ENCODE assay signal across 1 cellular context in the genomic region with DNA sequence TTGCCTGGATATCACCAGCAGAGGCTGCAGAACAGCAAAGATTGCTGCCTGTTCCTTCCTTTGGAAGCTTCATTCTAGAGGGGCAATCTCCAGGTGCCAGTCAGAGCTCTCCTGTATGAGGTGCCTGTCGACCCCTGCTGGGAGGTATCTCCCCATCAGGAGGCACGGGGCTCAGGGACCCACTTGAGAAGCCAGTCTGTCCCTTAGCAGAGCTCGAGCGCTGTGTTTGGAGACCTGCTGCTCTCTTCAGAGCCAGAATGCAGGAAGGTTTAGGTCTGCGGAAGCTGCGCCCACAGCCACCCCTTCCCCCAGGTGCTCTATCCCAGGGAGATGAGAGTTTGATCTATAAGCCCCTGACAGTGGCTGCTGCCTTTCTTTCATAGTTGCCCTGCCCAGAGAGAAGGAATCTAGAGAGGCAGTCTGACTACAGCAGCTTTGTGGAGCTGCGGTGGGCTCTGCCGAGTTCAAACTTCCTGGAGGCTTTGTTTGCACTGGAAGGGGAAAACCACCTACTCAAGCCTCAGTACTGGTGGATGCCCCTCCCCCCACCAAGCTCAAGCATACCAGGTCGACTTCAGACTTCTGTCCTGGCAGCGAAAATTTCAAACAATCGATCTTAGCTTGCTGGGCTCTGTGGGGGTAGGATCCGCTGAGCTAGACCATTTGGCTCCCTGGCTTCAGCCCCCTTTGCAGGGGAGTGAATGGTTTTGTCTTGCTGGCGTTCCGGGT.
TF ChIP-seq lines count a peak whose summit lies in the region.

No MANE protein-coding gene starts in this region.

TF ChIP-seq in HepG2, 621 proteins besides CTCF, POLR2A, EP300 and RAD21:
- TF ChIP-seq, protein P1, sequence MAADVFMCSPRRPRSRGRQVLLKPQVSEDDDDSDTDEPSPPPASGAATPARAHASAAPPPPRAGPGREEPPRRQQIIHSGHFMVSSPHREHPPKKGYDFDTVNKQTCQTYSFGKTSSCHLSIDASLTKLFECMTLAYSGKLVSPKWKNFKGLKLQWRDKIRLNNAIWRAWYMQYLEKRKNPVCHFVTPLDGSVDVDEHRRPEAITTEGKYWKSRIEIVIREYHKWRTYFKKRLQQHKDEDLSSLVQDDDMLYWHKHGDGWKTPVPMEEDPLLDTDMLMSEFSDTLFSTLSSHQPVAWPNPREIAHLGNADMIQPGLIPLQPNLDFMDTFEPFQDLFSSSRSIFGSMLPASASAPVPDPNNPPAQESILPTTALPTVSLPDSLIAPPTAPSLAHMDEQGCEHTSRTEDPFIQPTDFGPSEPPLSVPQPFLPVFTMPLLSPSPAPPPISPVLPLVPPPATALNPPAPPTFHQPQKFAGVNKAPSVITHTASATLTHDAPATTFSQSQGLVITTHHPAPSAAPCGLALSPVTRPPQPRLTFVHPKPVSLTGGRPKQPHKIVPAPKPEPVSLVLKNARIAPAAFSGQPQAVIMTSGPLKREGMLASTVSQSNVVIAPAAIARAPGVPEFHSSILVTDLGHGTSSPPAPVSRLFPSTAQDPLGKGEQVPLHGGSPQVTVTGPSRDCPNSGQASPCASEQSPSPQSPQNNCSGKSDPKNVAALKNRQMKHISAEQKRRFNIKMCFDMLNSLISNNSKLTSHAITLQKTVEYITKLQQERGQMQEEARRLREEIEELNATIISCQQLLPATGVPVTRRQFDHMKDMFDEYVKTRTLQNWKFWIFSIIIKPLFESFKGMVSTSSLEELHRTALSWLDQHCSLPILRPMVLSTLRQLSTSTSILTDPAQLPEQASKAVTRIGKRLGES (CRISPR knock-in tag; IDR thresholded peaks at IDR 0.05; ENCODE audit: borderline replicate concordance), result no peak
- TF ChIP-seq SP140L (CRISPR knock-in tag; IDR thresholded peaks at IDR 0.05; ENCODE audit: borderline replicate concordance), result no peak
- no peak for TF ChIP-seq POLR2AphosphoS2 (IDR thresholded peaks at IDR 0.05; ENCODE audit: low read depth, low read length)
- TF ChIP-seq, protein P2, sequence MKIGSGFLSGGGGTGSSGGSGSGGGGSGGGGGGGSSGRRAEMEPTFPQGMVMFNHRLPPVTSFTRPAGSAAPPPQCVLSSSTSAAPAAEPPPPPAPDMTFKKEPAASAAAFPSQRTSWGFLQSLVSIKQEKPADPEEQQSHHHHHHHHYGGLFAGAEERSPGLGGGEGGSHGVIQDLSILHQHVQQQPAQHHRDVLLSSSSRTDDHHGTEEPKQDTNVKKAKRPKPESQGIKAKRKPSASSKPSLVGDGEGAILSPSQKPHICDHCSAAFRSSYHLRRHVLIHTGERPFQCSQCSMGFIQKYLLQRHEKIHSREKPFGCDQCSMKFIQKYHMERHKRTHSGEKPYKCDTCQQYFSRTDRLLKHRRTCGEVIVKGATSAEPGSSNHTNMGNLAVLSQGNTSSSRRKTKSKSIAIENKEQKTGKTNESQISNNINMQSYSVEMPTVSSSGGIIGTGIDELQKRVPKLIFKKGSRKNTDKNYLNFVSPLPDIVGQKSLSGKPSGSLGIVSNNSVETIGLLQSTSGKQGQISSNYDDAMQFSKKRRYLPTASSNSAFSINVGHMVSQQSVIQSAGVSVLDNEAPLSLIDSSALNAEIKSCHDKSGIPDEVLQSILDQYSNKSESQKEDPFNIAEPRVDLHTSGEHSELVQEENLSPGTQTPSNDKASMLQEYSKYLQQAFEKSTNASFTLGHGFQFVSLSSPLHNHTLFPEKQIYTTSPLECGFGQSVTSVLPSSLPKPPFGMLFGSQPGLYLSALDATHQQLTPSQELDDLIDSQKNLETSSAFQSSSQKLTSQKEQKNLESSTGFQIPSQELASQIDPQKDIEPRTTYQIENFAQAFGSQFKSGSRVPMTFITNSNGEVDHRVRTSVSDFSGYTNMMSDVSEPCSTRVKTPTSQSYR (CRISPR knock-in tag; IDR thresholded peaks at IDR 0.05; ENCODE audit: borderline replicate concordance), result peak; percentile 58; the same call in 1 of the 2 replicates
- TF ChIP-seq, protein P3, sequence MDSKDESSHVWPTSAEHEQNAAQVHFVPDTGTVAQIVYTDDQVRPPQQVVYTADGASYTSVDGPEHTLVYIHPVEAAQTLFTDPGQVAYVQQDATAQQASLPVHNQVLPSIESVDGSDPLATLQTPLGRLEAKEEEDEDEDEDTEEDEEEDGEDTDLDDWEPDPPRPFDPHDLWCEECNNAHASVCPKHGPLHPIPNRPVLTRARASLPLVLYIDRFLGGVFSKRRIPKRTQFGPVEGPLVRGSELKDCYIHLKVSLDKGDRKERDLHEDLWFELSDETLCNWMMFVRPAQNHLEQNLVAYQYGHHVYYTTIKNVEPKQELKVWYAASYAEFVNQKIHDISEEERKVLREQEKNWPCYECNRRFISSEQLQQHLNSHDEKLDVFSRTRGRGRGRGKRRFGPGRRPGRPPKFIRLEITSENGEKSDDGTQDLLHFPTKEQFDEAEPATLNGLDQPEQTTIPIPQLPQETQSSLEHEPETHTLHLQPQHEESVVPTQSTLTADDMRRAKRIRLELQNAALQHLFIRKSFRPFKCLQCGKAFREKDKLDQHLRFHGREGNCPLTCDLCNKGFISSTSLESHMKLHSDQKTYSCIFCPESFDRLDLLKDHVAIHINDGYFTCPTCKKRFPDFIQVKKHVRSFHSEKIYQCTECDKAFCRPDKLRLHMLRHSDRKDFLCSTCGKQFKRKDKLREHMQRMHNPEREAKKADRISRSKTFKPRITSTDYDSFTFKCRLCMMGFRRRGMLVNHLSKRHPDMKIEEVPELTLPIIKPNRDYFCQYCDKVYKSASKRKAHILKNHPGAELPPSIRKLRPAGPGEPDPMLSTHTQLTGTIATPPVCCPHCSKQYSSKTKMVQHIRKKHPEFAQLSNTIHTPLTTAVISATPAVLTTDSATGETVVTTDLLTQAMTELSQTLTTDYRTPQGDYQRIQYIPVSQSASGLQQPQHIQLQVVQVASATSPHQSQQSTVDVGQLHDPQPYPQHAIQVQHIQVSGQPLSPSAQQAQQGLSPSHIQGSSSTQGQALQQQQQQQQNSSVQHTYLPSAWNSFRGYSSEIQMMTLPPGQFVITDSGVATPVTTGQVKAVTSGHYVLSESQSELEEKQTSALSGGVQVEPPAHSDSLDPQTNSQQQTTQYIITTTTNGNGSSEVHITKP (CRISPR knock-in tag; IDR thresholded peaks at IDR 0.05; ENCODE audit: low read depth), result 0 out of 2 replicates have a peak, but pooled peaks have one; percentile 37
- no peak for TF ChIP-seq HOXD1 (CRISPR knock-in tag; IDR thresholded peaks at IDR 0.05)
- TF ChIP-seq PTBP1 (IDR thresholded peaks at IDR 0.05; ENCODE audit: low read depth, low read length, poor library complexity, severe bottlenecking), result no peak
- no peak for TF ChIP-seq AGO2 (optimal IDR thresholded peaks at IDR 0.05; ENCODE audit: low read depth, low read length)
- TF ChIP-seq ZNF282 (IDR thresholded peaks at IDR 0.05; ENCODE audit: partially characterized antibody), result no peak
